Comparison of ENCODE assay signal across 8 cellular contexts in the genomic region with DNA sequence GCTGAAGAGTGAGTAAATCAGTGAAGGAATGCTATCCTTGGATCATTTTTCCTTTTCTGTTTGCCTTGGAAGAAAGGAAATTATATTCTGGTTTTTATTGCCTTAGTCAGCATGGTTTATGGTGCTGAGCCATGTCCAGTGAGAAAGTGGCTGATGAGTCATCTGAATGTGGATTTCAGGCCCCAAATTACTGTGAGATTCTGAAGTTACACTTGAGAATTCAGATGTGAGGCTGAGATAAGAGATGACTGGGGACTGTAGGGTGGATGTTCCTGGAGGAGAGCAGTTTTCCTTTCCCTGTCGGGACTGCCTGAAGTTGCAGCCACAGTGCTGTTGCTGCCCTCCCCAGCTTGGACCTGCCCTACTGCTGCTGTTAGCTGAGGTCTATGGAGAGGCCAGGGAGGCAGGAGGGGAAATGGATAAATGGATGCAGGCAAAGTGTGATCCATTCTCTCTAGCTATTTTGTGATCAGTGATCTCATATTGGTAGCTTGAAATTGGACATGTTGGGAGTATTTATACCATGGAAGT. TPM values are rescaled to one million over a fixed set of nuclear protein-coding genes. Genes with fewer than 3 reads are reported as not detected.
DNase-seq lines count a peak whose midpoint lies in the region; ATAC-seq and TF ChIP-seq lines count a peak whose summit lies in the region.

No MANE protein-coding gene starts in this region.

- no peaks in the 10 kb centered on the region for H3K27me3 Mint-ChIP-seq in effector memory CD8-positive, alpha-beta T cell

- H3K9me3 ChIP-seq in parathyroid adenoma (ENCODE audit: control insufficient read depth, low read length), result no peaks in the 10 kb centered on the region

- H3K36me3 ChIP-seq in parathyroid adenoma (ENCODE audit: control insufficient read depth, insufficient read depth, low read length), result no peaks in the 10 kb centered on the region

- H3K79me2 ChIP-seq in parathyroid adenoma, result peaks cover 2% of the 10 kb centered on the region

- no peak for TF ChIP-seq CTCF in parathyroid adenoma (IDR thresholded peaks at IDR 0.05)
- TF ChIP-seq CTCF in GM10266 (IDR thresholded peaks at IDR 0.05; ENCODE audit: control insufficient read depth, insufficient read depth, low read depth, missing control alignments), result no peak

- H3K4me2 ChIP-seq in parathyroid adenoma (ENCODE audit: low read length), result peak overlapping the region; percentile 45

- no peak for ATAC-seq in effector memory CD8-positive, alpha-beta T cell (replicated peaks)
- no peak for ATAC-seq in HG03025 (IDR thresholded peaks at IDR 0.05; ENCODE audit: low FRiP score, unreplicated experiment)
- ATAC-seq in HG03442 (IDR thresholded peaks at IDR 0.05; ENCODE audit: unreplicated experiment), result no peak

- DNase-seq in DMS53 treated with DMSO at 0.1 percent for 48 hours (lab: John Stamatoyannopoulos, UW; ENCODE audit: unreplicated experiment) (peak; percentile 13), NCI-H460 (ENCODE audit: extremely low read depth, low read depth) (peak; percentile 54), GM10266 (ENCODE audit: extremely low spot score) (no peak)
- DNase-seq in effector memory CD8-positive, alpha-beta T cell, result no peak
- no peak for DNase-seq in activated CD4-positive, CD25-positive, alpha-beta regulatory T cell (lab: John Stamatoyannopoulos, UW)

- no peak overlapping the region for H3K9ac ChIP-seq in parathyroid adenoma

- peaks cover 36% of the 10 kb centered on the region for H3K4me1 ChIP-seq in parathyroid adenoma

- peak overlapping the region; percentile 87 for H3K27ac ChIP-seq in parathyroid adenoma

- no peak overlapping the region for H3K4me3 ChIP-seq in parathyroid adenoma (ENCODE audit: low read depth, low read length)

- H3K36me3 Mint-ChIP-seq in effector memory CD8-positive, alpha-beta T cell (ENCODE audit: insufficient read depth), result peaks cover 15% of the 10 kb centered on the region

- peaks cover 35 to 36% of the 10 kb centered on the region in 2 donors for H3K4me1 Mint-ChIP-seq in effector memory CD8-positive, alpha-beta T cell (ENCODE audit: low read depth in 2 of 2)

- no peaks in the 10 kb centered on the region for H3K9me3 Mint-ChIP-seq in effector memory CD8-positive, alpha-beta T cell

- no peaks in the 10 kb centered on the region for H3K27me3 ChIP-seq in parathyroid adenoma (ENCODE audit: control insufficient read depth, insufficient read depth, low read length)

- H2AFZ ChIP-seq in parathyroid adenoma, result peak overlapping the region; percentile 68

- H3K27ac Mint-ChIP-seq in effector memory CD8-positive, alpha-beta T cell, result peak overlapping the region; percentile 10 to 53

- H3K4me3 Mint-ChIP-seq in effector memory CD8-positive, alpha-beta T cell, result peak overlapping the region; percentile 36 to 46

RNA-seq across cellular contexts. Expression of a gene that starts 4.2 kb away (rescaled TPM):
- total RNA-seq in NCI-H460 (2014; rRNA removed; shearing (Covaris generic)), result 3.6 and 4.3 TPM in 2 replicates
- 22.3 and 29.0 TPM in 2 replicates for polyA plus RNA-seq in NCI-H460 (2014; cell fraction: nucleus; rRNA removed)

RNA-seq across cellular contexts. Expression of a gene that starts 59.1 kb away (rescaled TPM):
- total RNA-seq in NCI-H460 (2014; rRNA removed; shearing (Covaris generic)), result not detected in 2 replicates
- not detected in 2 replicates for polyA plus RNA-seq in NCI-H460 (2014; cell fraction: nucleus; rRNA removed)

Comparison
In these comparisons a context has a peak if more than half of its experiments do, and no peak if none do; other contexts are left out.
1. DNase-seq: peak in DMS53 treated with DMSO at 0.1 percent for 48 hours (single experiment) and NCI-H460 (single experiment); none in effector memory CD8-positive, alpha-beta T cell (0 of 3), activated CD4-positive, CD25-positive, alpha-beta regulatory T cell (0 of 4) and GM10266 (single experiment).